8 cellular contexts compared by ENCODE assay signal in the genomic region with DNA sequence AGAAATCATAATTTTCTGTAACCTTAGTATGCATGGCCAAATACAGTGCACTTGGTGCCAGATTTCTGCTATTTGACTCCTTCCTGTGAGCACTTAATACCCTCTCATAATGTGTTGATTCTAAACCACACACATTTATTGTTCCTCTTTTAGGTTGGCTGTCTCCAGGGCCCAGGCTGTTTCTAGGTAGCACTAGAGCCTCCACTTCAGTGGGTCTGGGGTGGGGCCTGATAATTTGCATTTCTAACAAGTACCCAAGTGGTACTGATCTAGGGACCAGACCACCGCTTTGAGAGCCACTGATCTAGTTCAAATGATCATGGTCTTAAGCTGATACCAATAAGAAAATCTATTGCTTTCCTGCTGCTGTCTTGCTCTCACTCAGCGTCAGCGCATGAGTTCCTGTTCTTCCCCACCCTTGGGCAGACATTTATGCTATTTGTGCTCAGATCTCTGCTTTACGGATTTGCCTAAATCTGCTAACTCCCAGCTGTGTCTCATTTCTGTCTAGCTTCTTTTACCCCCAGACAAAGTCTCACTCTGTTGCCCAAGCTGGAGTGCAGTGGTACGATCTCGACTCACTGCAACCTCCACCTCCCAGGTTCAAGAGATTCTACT. TPM values are rescaled to one million over a fixed set of nuclear protein-coding genes. Genes with fewer than 3 reads are reported as not detected.
DNase-seq lines count a peak whose midpoint lies in the region; ATAC-seq and TF ChIP-seq lines count a peak whose summit lies in the region.

No MANE protein-coding gene starts in this region.

- no peak for TF ChIP-seq CTCF in Peyer's patch (IDR thresholded peaks at IDR 0.05)

- ATAC-seq in GM19452 (IDR thresholded peaks at IDR 0.05; ENCODE audit: unreplicated experiment): peak; percentile 82
- ATAC-seq in HG03442 (IDR thresholded peaks at IDR 0.05; ENCODE audit: unreplicated experiment): peak; percentile 68

- no peaks in the 10 kb centered on the region for H3K4me1 ChIP-seq in Peyer's patch

- H3K4me3 ChIP-seq in Peyer's patch: no peak overlapping the region

- H3K27ac ChIP-seq in Peyer's patch: peak overlapping the region in 1 of 4 donors; percentile 61

- no peaks in the 10 kb centered on the region for H3K36me3 ChIP-seq in Peyer's patch

- DNase-seq in DMS79 (lab: John Stamatoyannopoulos, UW): peak; percentile 82
- peak in 2 of 3 donors; percentile 69 to 74 for DNase-seq in Peyer's patch
- DNase-seq in NCI-H1694 (lab: John Stamatoyannopoulos, UW): no peak
- no peak for DNase-seq in DMS 273 (lab: John Stamatoyannopoulos, UW; ENCODE audit: unreplicated experiment)
- DNase-seq in HuH-7 (ENCODE audit: low spot score): no peak
- no peak for DNase-seq in epidermal melanocyte (ENCODE audit: insufficient read length, low spot score)

- no peaks in the 10 kb centered on the region for H3K9me3 ChIP-seq in Peyer's patch

- TF ChIP-seq POLR2A in Peyer's patch (IDR thresholded peaks at IDR 0.05): no peak

- no peaks in the 10 kb centered on the region for H3K27me3 ChIP-seq in Peyer's patch

RNA-seq across cellular contexts. Expression of gene PTRHD1, which starts 7.4 kb away (rescaled TPM):
- total RNA-seq in Peyer's patch: 10 to 100 TPM; 19.9 to 38.7 (median 21.2) TPM

RNA-seq across cellular contexts. Expression of gene CENPO, which starts 7.4 kb away (rescaled TPM):
- 10 to 100 TPM in 2 of 4 donors, 1 to 10 TPM in 2; 8.5 to 10.7 (median 10.0) TPM for total RNA-seq in Peyer's patch

Comparison
In these comparisons a context has a peak if more than half of its experiments do, and no peak if none do; other contexts are left out.
1. DNase-seq: peak in DMS79 (single experiment) and Peyer's patch (2 of 3); none in NCI-H1694 (single experiment), DMS 273 (single experiment), HuH-7 (single experiment) and epidermal melanocyte (single experiment).